26 cellular contexts compared by ENCODE assay signal in genomic region chr3:186331043-186331442, GRCh38. TPM values are rescaled to one million over a fixed set of nuclear protein-coding genes. Genes with fewer than 3 reads are reported as not detected.
DNase-seq lines count a peak whose midpoint lies in the region; ATAC-seq, FAIRE-seq and TF ChIP-seq lines count a peak whose summit lies in the region.
"Had no signal": no experiment of that assay in that cellular context is flagged by ENCODE, and none has a peak within 500 bp of the region (broad histone marks: within the 10 kb centered on the region; RNA-seq: fewer than 3 reads in every experiment).

No MANE protein-coding gene starts in this region.

- no peak overlapping the region for H3K27ac Mint-ChIP-seq in activated B cell treated with CpG ODN at 0.5 μM for 24 hours
- H3K27ac Mint-ChIP-seq: activated CD4-positive, alpha-beta T cell treated with anti-CD3 and anti-CD28 coated beads, Interleukin-2, amount 10 ng/mL, durations not matched to agents 24 days and 14 days; activated T-helper 1 cell treated with anti-CD3 and anti-CD28 coated beads, Interleukin-12 subunit alpha, Interleukin-12 subunit beta, Interleukin-2, Interleukin-4 antibody, amounts not matched to agents 30 ng/mL and 10 ng/mL and 1 ng/mL, durations not matched to agents 14 hours and 24 hours and 36 hours; mesothelial cell of epicardium had no signal

- H3K4me3 Mint-ChIP-seq in activated B cell treated with CpG ODN at 0.5 μM for 24 hours, result no peak overlapping the region
- H3K4me3 Mint-ChIP-seq: activated CD4-positive, alpha-beta T cell treated with anti-CD3 and anti-CD28 coated beads, Interleukin-2, amount 10 ng/mL, durations not matched to agents 24 days and 14 days; activated T-helper 1 cell treated with anti-CD3 and anti-CD28 coated beads, Interleukin-12 subunit alpha, Interleukin-12 subunit beta, Interleukin-2, Interleukin-4 antibody, amounts not matched to agents 30 ng/mL and 10 ng/mL and 1 ng/mL, durations not matched to agents 14 hours and 24 hours and 36 hours; mesothelial cell of epicardium had no signal

- TF ChIP-seq CTCF in activated B cell treated with CpG ODN at 0.5 μM for 24 hours (IDR thresholded peaks at IDR 0.05), result no peak

- peaks cover 24% of the 10 kb centered on the region for H3K4me1 Mint-ChIP-seq in activated B cell treated with CpG ODN at 0.5 μM for 24 hours
- H3K4me1 Mint-ChIP-seq: activated CD4-positive, alpha-beta T cell treated with anti-CD3 and anti-CD28 coated beads, Interleukin-2, amount 10 ng/mL, durations not matched to agents 24 days and 14 days; mesothelial cell of epicardium had no signal

- no peaks in the 10 kb centered on the region for H3K9me3 Mint-ChIP-seq in activated B cell treated with CpG ODN at 0.5 μM for 24 hours
- H3K9me3 Mint-ChIP-seq: activated CD4-positive, alpha-beta T cell treated with anti-CD3 and anti-CD28 coated beads, Interleukin-2, amount 10 ng/mL, durations not matched to agents 24 days and 14 days; activated T-helper 1 cell treated with anti-CD3 and anti-CD28 coated beads, Interleukin-12 subunit alpha, Interleukin-12 subunit beta, Interleukin-2, Interleukin-4 antibody, amounts not matched to agents 30 ng/mL and 10 ng/mL and 1 ng/mL, durations not matched to agents 14 hours and 24 hours and 36 hours; mesothelial cell of epicardium had no signal

- CTCF ChIA-PET in activated B cell treated with CpG ODN at 0.5 μM for 24 hours (lab: Charles Lee), result interaction anchor here (2.0 kb wide), 1 partner anchor 209 kb away, joined by 5 read pairs; no protein-coding TSS in a partner anchor

- peak; percentile 37 for FAIRE-seq in GM19239 (lab: Jason Lieb, UNC)
- FAIRE-seq: endometrium, H54, HepG2 had no signal

- peak; percentile 69 for ATAC-seq in activated B cell treated with CpG ODN at 0.5 μM for 24 hours (ENCODE audit: low read depth)
- ATAC-seq: HepG2, right cardiac atrium had no signal

- no peaks in the 10 kb centered on the region for H3K27me3 Mint-ChIP-seq in activated B cell treated with CpG ODN at 0.5 μM for 24 hours

- peak; percentile 13 for DNase-seq in stimulated activated CD4-positive, alpha-beta T cell treated with anti-CD3 and anti-CD28 coated beads, Interleukin-1b, Interleukin-23, amount 100 ng/mL, for 48 hours
- no peak for DNase-seq in stimulated activated CD4-positive, alpha-beta T cell treated with anti-CD3 and anti-CD28 coated beads, Interleukin-2, amount 100 ng/mL, for 48 hours
- DNase-seq in GM19239 (ENCODE audit: insufficient read length, low spot score), result no peak
- DNase-seq in activated B cell treated with CpG ODN at 0.5 μM for 24 hours, result no peak
- DNase-seq in DMS79 (lab: John Stamatoyannopoulos, UW), result no peak
- no peak for DNase-seq in anterior cingulate cortex (lab: John Stamatoyannopoulos, UW)
- no peak for DNase-seq in NAMALWA (ENCODE audit: low spot score)
- DNase-seq: activated CD4-positive, alpha-beta T cell treated with anti-CD3 and anti-CD28 coated beads, Interleukin-2, amount 10 ng/mL, durations not matched to agents 24 days and 14 days; activated naive CD4-positive, alpha-beta T cell treated with anti-CD3 and anti-CD28 coated beads, Interleukin-2, amount 50 U/mL, for 16 hours; COR-L47; dorsolateral prefrontal cortex; foreskin melanocyte; Karpas-422; NCI-H146; NCI-H748 treated with DMSO at 0.1 percent for 48 hours; Peyer's patch; right cardiac atrium; SHP77; tibial artery had no signal

- H3K36me3 Mint-ChIP-seq in activated B cell treated with CpG ODN at 0.5 μM for 24 hours (ENCODE audit: low read depth), result no peaks in the 10 kb centered on the region
- H3K36me3 Mint-ChIP-seq: mesothelial cell of epicardium had no signal

- POLR2A ChIA-PET in activated B cell treated with CpG ODN at 0.5 μM for 24 hours (lab: Charles Lee), result no interaction called here

- intact Hi-C loops in activated B cell treated with CpG ODN at 0.5 μM for 24 hours (cut with micrococcal nuclease), result no loop called here

RNA-seq across cellular contexts. Expression of gene DGKG, which starts 31.0 kb away (rescaled TPM):
- total RNA-seq in activated B cell treated with CpG ODN at 0.5 μM for 24 hours, result 3.9 and 4.2 TPM in 2 replicates
- total RNA-seq: G401, smooth muscle cell had no signal
